Comparison of ENCODE assay signal across 20 cellular contexts in the genomic region with DNA sequence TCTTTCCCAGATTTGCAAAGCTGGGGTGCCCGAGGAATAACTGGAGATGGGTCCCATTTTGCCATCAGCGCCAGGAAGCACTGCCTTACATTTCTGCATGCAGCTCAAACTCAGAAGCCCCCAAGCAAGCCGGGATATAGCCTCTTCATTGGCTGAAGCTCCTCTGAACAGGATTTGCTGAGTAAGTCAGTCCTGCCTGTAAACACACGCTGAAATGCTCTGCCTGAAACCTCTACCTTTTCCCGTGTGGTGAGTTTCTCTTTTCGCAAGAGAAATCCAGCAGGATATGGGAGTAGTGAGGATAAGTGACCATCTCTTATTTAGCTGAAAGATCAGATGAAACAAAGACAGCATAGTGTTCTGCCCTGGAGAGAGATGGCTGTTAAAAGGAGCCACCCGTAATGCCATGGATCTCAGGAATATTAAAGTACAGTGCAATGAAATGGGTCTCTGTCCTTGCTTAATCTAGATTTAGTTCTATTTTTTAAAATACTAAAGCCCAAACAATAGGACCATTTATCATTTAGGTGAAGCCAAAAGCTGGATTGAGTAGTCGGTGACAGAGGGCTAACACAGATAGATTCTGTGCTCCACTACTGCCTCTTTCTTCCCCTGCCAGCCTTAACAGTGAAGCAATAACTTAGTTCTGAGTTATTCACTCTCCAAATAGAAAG.
DNase-seq lines count a peak whose midpoint lies in the region; ATAC-seq and TF ChIP-seq lines count a peak whose summit lies in the region.
"Had no signal": no experiment of that assay in that cellular context is flagged by ENCODE, and none has a peak within 500 bp of the region (broad histone marks: within the 10 kb centered on the region; RNA-seq: fewer than 3 reads in every experiment).

No MANE protein-coding gene starts in this region.

- DNase-seq in WERI-Rb-1 = peak; percentile 30
- DNase-seq in iPS-NIHi11 (ENCODE audit: low spot score) = peak; percentile 43
- peak; percentile 85 for DNase-seq in pons (ENCODE audit: low spot score)
- DNase-seq in NCI-H1417 (lab: John Stamatoyannopoulos, UW) = no peak
- no peak for DNase-seq in activated naive CD4-positive, alpha-beta T cell treated with Interleukin-2 at 50 U/mL for 16 hours
- DNase-seq: activated CD4-positive, alpha-beta T cell treated with anti-CD3 and anti-CD28 coated beads, Interleukin-2, amount 50 U/mL, for 48 hours; CD8-positive, alpha-beta memory T cell; DND-41; effector CD4-positive, alpha-beta T cell; kidney glomerular epithelial cell; mucosa of descending colon; NCI-H2029 treated with DMSO at 0.1 percent for 48 hours; NCI-H524; stimulated activated CD4-positive, alpha-beta T cell treated with anti-CD3 and anti-CD28 coated beads, Interleukin-2, amount 100 ng/mL, for 48 hours; SW 1271 had no signal

- TF ChIP-seq CTCF in WERI-Rb-1 (IDR thresholded peaks at IDR 0.05; ENCODE audit: low read depth, low read length) = no peak

- H3K27me3 ChIP-seq in HUES6 (ENCODE audit: control insufficient read depth, insufficient read depth, low read length) (no peaks in the 10 kb centered on the region), WERI-Rb-1 (ENCODE audit: insufficient read depth, low read depth, severe bottlenecking) (no peaks in the 10 kb centered on the region)
- H3K27me3 ChIP-seq: breast epithelium, suprapubic skin had no signal

- peak overlapping the region; percentile 13 for H3K9ac ChIP-seq in HUES6 (ENCODE audit: low read length)

- H3K4me1 ChIP-seq in HUES6 (ENCODE audit: control insufficient read depth, insufficient read depth, low read length) = 0 out of 2 replicates have a peak, but pooled peaks cover 3% of the 10 kb centered on the region
- H3K4me1 ChIP-seq: breast epithelium, suprapubic skin had no signal

- H3K4me3 ChIP-seq in HUES6 (ENCODE audit: low read depth, low read length) (no peak overlapping the region), WERI-Rb-1 (ENCODE audit: low read depth, low read length) (no peak overlapping the region)
- H3K4me3 ChIP-seq: breast epithelium, mucosa of descending colon, suprapubic skin had no signal

- H3K27ac ChIP-seq in HUES6 (ENCODE audit: low read depth, low read length) (no peak overlapping the region), WERI-Rb-1 (no peak overlapping the region)
- H3K27ac ChIP-seq: breast epithelium, suprapubic skin had no signal

- H3K9me3 ChIP-seq in HUES6 (ENCODE audit: control insufficient read depth, insufficient read depth, low read depth, low read length) = no peaks in the 10 kb centered on the region
- H3K9me3 ChIP-seq in WERI-Rb-1 (ENCODE audit: severe bottlenecking) = no peaks in the 10 kb centered on the region
- H3K9me3 ChIP-seq: breast epithelium, mucosa of descending colon, suprapubic skin had no signal

- ATAC-seq in GM21825 (IDR thresholded peaks at IDR 0.05; ENCODE audit: unreplicated experiment) (no peak), HG02981 (IDR thresholded peaks at IDR 0.05; ENCODE audit: unreplicated experiment) (no peak)
- ATAC-seq: mucosa of descending colon had no signal

- H3K36me3 ChIP-seq in HUES6 (ENCODE audit: control insufficient read depth, insufficient read depth, low read length) = no peaks in the 10 kb centered on the region
- no peaks in the 10 kb centered on the region for H3K36me3 ChIP-seq in WERI-Rb-1
- H3K36me3 ChIP-seq: breast epithelium, suprapubic skin had no signal

Comparison
In these comparisons a context has a peak if more than half of its experiments do, and no peak if none do; other contexts are left out.
1. DNase-seq: peak in WERI-Rb-1 (single experiment), iPS-NIHi11 (single experiment) and pons (single experiment); none in NCI-H1417 (0 of 3) and activated naive CD4-positive, alpha-beta T cell treated with Interleukin-2 at 50 U/mL for 16 hours (single experiment).